ENCODE assay signal across 22 cellular contexts in the genomic region with DNA sequence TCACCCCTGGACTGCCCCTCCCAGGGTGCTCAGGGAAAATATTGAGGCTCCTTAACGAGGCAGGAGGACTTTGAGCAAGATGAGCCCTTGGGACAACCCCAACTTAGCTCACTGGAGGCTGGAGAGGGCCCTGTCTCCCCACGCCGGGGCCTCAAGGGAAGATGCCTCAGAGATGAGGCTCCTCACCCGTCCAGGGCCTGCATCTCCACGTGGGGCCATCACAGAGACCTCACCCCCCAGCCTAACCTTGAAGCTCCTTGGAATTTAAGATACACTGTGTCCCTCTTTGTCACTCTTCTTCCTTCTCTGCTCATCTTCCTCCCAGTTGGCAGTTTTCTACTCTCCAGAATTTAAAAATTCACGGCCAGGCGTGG. TPM values are rescaled to one million over a fixed set of nuclear protein-coding genes. Genes with fewer than 3 reads are reported as not detected.
DNase-seq lines count a peak whose midpoint lies in the region; ATAC-seq, FAIRE-seq and TF ChIP-seq lines count a peak whose summit lies in the region.
"Had no signal": no experiment of that assay in that cellular context is flagged by ENCODE, and none has a peak within 500 bp of the region (broad histone marks: within the 10 kb centered on the region; RNA-seq: fewer than 3 reads in every experiment).

No MANE protein-coding gene starts in this region.

- no peaks in the 10 kb centered on the region for H3K9me3 ChIP-seq in body of pancreas

- no peak for FAIRE-seq in D721Med (lab: Jason Lieb, UNC)
- FAIRE-seq: A204.1, GM12878, GM19239, H1 had no signal

- TF ChIP-seq CTCF in body of pancreas (IDR thresholded peaks at IDR 0.05) = no peak
- no peak for TF ChIP-seq CTCF in D721Med (IDR thresholded peaks at IDR 0.05; ENCODE audit: insufficient read depth, missing control alignments)

- no peak for TF ChIP-seq POLR2A in body of pancreas (IDR thresholded peaks at IDR 0.05)

- H3K27ac ChIP-seq in body of pancreas = peak overlapping the region in 3 of 4 donors; percentile 22 to 56 (median 32)
- H3K27ac ChIP-seq: 22Rv1, BLaER1, GM23248 had no signal

- DNase-seq in Right ventricle myocardium inferior (ENCODE audit: missing footprints) = no peak
- no peak for DNase-seq in left cardiac atrium
- no peak for DNase-seq in body of pancreas
- DNase-seq in left colon = no peak
- no peak for DNase-seq in D721Med (ENCODE audit: insufficient read length, low spot score)
- DNase-seq in activated CD4-positive, alpha-beta T cell treated with anti-CD3 and anti-CD28 coated beads for 4 hours = no peak
- no peak for DNase-seq in stimulated activated CD4-positive, alpha-beta T cell treated with anti-CD3 and anti-CD28 coated beads, Interleukin-4, amount 100 ng/mL, for 4 hours
- DNase-seq: Calu3; CD4-positive, alpha-beta memory T cell; COR-L47; DMS153; DND-41; GDM1; GM23248; H7; HCEC 1CT had no signal

- peaks cover 13% of the 10 kb centered on the region for H3K4me1 ChIP-seq in body of pancreas

- peak; percentile 6 for ATAC-seq in Right ventricle myocardium inferior
- ATAC-seq in left cardiac atrium = no peak
- no peak for ATAC-seq in body of pancreas
- peak; percentile 4 for ATAC-seq in left colon

- H3K4me3 ChIP-seq in body of pancreas = no peak overlapping the region
- H3K4me3 ChIP-seq: BLaER1, GM12878, GM23248 had no signal

- peaks cover 7 to 10% of the 10 kb centered on the region in 2 donors for H3K36me3 ChIP-seq in body of pancreas (replicated peaks in 1 of 2; ENCODE audit: insufficient read depth in 1 of 2, low read depth in 2 of 2)

- no peaks in the 10 kb centered on the region for H3K27me3 ChIP-seq in body of pancreas

- WGBS in body of pancreas, 2 donors = 90 to 93% methylated on average over 7 of the region's 7 CpGs

- intact Hi-C loops in Right ventricle myocardium inferior (cut with DNase I) = no loop called here
- intact Hi-C loops in left cardiac atrium (cut with DNase I) = no loop called here
- intact Hi-C loops in body of pancreas (cut with DNase I) = no loop called here
- intact Hi-C loops in left colon (cut with DNase I, micrococcal nuclease) = no loop called here

RNA-seq across cellular contexts. Expression of gene COX4I1, which starts 11.2 kb away (rescaled TPM):
- total RNA-seq in Right ventricle myocardium inferior (2,129 TPM), left cardiac atrium (1,000 to 10,000 TPM; 1,590 to 1,597 TPM), body of pancreas (100 to 1,000 TPM; 259 to 291 TPM), left colon (1,000 to 10,000 TPM; 1,115 to 1,368 TPM)

RNA-seq across cellular contexts. Expression of gene EMC8, which starts 11.4 kb away (rescaled TPM):
- total RNA-seq in Right ventricle myocardium inferior = 25.8 TPM
- 10 to 100 TPM; 18.6 to 24.4 TPM for total RNA-seq in left cardiac atrium
- 10 to 100 TPM; 16.3 to 30.7 TPM for total RNA-seq in body of pancreas
- total RNA-seq in left colon = 10 to 100 TPM; 31.2 to 31.3 TPM

RNA-seq across cellular contexts. Expression of gene C16orf74, which starts 59.8 kb away (rescaled TPM):
- total RNA-seq in Right ventricle myocardium inferior (0.95 TPM), left cardiac atrium (1 to 10 TPM; 2.3 to 2.6 TPM), body of pancreas (1 to 10 TPM; 1.0 to 5.9 TPM), left colon (1 to 10 TPM in 1 of 2 donors, under 1 TPM in 1; 0.52 to 1.6 TPM)

Comparison
In these comparisons a context has a peak if more than half of its experiments do, and no peak if none do; other contexts are left out.
1. ATAC-seq: peak in Right ventricle myocardium inferior (single experiment) and left colon (single experiment); none in left cardiac atrium (0 of 2) and body of pancreas (single experiment).